Comparison of ENCODE assay signal across 8 cellular contexts in genomic region chr12:56724989-56725722, GRCh38. TPM values are rescaled to one million over a fixed set of nuclear protein-coding genes. Genes with fewer than 3 reads are reported as not detected.
A peak's percentile ranks its signal among the peaks of the same experiment; 100 is the strongest.
DNase-seq lines count a peak whose midpoint lies in the region; ATAC-seq and TF ChIP-seq lines count a peak whose summit lies in the region.

Gene NACA, minus strand, starts transcription at chr12:56725299. Its CDS starts 778 bp downstream, at chr12:56724521.

- peaks cover 49% of the 10 kb centered on the region for H3K4me1 ChIP-seq in left ventricle myocardium inferior
- H3K4me1 ChIP-seq in prostate gland (replicated peaks) = peaks cover 19% of the 10 kb centered on the region
- H3K4me1 ChIP-seq in urinary bladder (ENCODE audit: insufficient read depth) = peaks cover 6% of the 10 kb centered on the region

- peak; percentile 92 for DNase-seq in NCI-H1694 treated with DMSO at 0.1 percent for 48 hours (lab: John Stamatoyannopoulos, UW)
- peak; percentile 89 to 95 (median 92) for DNase-seq in T-helper 17 cell
- peak; percentile 57 to 99 (median 98) for DNase-seq in amygdala (lab: John Stamatoyannopoulos, UW)
- DNase-seq in left ventricle myocardium inferior = peak; percentile 99
- DNase-seq in prostate gland (ENCODE audit: low spot score) = peak; percentile 99

- WGBS in prostate gland = under 1% methylated on average over 46 of the region's 46 CpGs
- WGBS in urinary bladder = under 1% methylated on average over 46 of the region's 46 CpGs

- H3K4me3 ChIP-seq in left ventricle myocardium inferior (peak within 1 kb of the TSS; percentile 82), prostate gland (peak within 1 kb of the TSS; percentile 69 to 75), urinary bladder (ENCODE audit: low read depth, low read length) (peak within 1 kb of the TSS; percentile 68)

- H3K4me1 Mint-ChIP-seq in T-helper 17 cell = peaks cover 44% of the 10 kb centered on the region

- peaks cover 10% of the 10 kb centered on the region for H3K36me3 Mint-ChIP-seq in T-helper 17 cell (ENCODE audit: low read depth)

- H3K4me3 Mint-ChIP-seq in T-helper 17 cell = peak within 1 kb of the TSS; percentile 99

- ATAC-seq in HG02885 (IDR thresholded peaks at IDR 0.05; ENCODE audit: poor library complexity, unreplicated experiment) (peak; percentile 93), T-helper 17 cell (peak; percentile 95)

- intact Hi-C loops in left ventricle myocardium inferior (cut with micrococcal nuclease) = loop anchor here (10.0 kb wide), 1 partner anchor 80 kb away; the partner anchor contains the start of gene ATP5F1B
- intact Hi-C loops in prostate gland (cut with DNase I) = loop anchor here (1.0 to 10.0 kb wide), 2 partner anchors 37 to 90 kb away; partner anchors contain the start of genes BAZ2A and PTGES3

- H3K36me3 ChIP-seq in left ventricle myocardium inferior (peaks cover 19% of the 10 kb centered on the region), prostate gland (no peaks in the 10 kb centered on the region), urinary bladder (ENCODE audit: insufficient read depth) (no peaks in the 10 kb centered on the region)

- H3K27ac ChIP-seq in left ventricle myocardium inferior (replicated peaks) (peak within 1 kb of the TSS; percentile 95), prostate gland (peak within 1 kb of the TSS; percentile 94 to 96), urinary bladder (ENCODE audit: low read depth) (peak within 1 kb of the TSS; percentile 92)

- TF ChIP-seq POLR2A in GM15510 (IDR thresholded peaks at IDR 0.05; ENCODE audit: borderline replicate concordance, extremely low read depth, insufficient read length) (peak; percentile 87), prostate gland (IDR thresholded peaks at IDR 0.05) (peak; percentile 97)

- H3K27ac Mint-ChIP-seq in T-helper 17 cell = peak within 1 kb of the TSS; percentile 100

- H3K27me3 ChIP-seq in left ventricle myocardium inferior (ENCODE audit: low read depth) (no peaks in the 10 kb centered on the region), prostate gland (replicated peaks; ENCODE audit: insufficient read depth) (no peaks in the 10 kb centered on the region)

- H3K27me3 Mint-ChIP-seq in T-helper 17 cell = no peaks in the 10 kb centered on the region

- TF ChIP-seq CTCF in left ventricle myocardium inferior (IDR thresholded peaks at IDR 0.05; ENCODE audit: borderline replicate concordance) (no peak), prostate gland (IDR thresholded peaks at IDR 0.05) (no peak)

- H3K9me3 ChIP-seq in T-helper 17 cell (ENCODE audit: control insufficient read depth, low read length, poor library complexity, severe bottlenecking) (no peaks in the 10 kb centered on the region), left ventricle myocardium inferior (replicated peaks) (no peaks in the 10 kb centered on the region), prostate gland (no peaks in the 10 kb centered on the region)

RNA-seq across cellular contexts. Expression of gene NACA, which starts in this region (rescaled TPM):
- total RNA-seq in T-helper 17 cell = 1,000 to 10,000 TPM; 1,068 to 1,135 TPM
- 477 TPM for total RNA-seq in left ventricle myocardium inferior
- 1,000 to 10,000 TPM in 1 of 2 donors, 100 to 1,000 TPM in 1; 912 to 1,347 TPM for total RNA-seq in prostate gland
- total RNA-seq in urinary bladder = 1,052 TPM
- polyA plus RNA-seq in urinary bladder = 1,683 TPM

Comparison
In these comparisons a context has a peak if more than half of its experiments do, and no peak if none do; other contexts are left out.
1. Peak in every context shown above with its lines: DNase-seq, ATAC-seq, H3K4me3 ChIP-seq and H3K27ac ChIP-seq.